ENCODE assay signal across 8 cellular contexts in the genomic region with DNA sequence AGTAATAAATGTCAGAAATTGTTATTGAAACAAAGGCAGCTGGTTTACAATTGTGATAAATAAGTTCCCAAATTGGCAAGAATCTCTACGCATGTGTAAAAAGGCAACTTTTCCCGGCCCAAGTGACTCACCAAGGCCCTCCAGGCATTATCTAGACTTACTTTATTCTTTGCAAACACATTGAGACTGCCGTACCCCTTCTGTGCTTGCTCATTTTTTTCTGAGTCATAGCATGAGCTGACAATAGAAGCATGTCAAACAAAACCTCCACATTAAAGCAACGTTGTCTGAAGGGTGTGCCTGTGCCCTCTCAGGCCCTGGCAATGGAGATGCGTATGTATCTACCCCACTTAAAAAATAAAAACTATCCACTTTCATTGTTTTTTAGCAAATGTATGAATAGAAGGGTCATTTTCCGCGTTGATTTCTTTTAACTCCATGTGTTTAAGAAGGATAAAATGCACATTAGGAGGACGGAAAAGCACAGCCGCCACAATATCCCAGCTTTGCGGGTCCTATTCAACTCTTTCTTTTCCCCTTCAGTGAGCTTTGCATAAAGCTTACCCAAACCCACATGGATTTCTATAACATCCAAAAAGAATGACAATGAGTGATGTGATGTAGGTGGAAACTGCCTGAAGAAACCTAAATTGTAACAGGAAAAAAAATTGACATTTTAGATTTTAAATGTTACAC.
A peak's percentile ranks its signal among the peaks of the same experiment; 100 is the strongest.
DNase-seq lines count a peak whose midpoint lies in the region; ATAC-seq and TF ChIP-seq lines count a peak whose summit lies in the region.

No MANE protein-coding gene starts in this region.

- no peak for ATAC-seq in naive thymus-derived CD4-positive, alpha-beta T cell

- no peaks in the 10 kb centered on the region for H3K36me3 Mint-ChIP-seq in naive thymus-derived CD4-positive, alpha-beta T cell

- no peaks in the 10 kb centered on the region for H3K4me1 Mint-ChIP-seq in naive thymus-derived CD4-positive, alpha-beta T cell

- H3K9me3 Mint-ChIP-seq in naive thymus-derived CD4-positive, alpha-beta T cell = peaks cover 0 to 6% (median 0%) of the 10 kb centered on the region in 11 donors

- H3K27ac Mint-ChIP-seq in naive thymus-derived CD4-positive, alpha-beta T cell = no peak overlapping the region

- H3K27ac ChIP-seq in naive thymus-derived CD4-positive, alpha-beta T cell (ENCODE audit: low read depth, low read length) = no peak overlapping the region

- no peaks in the 10 kb centered on the region for H3K27me3 ChIP-seq in naive thymus-derived CD4-positive, alpha-beta T cell (ENCODE audit: control insufficient read depth in 2 of 2, insufficient read depth in 2 of 2, low read length in 2 of 2)

- H3K9me3 ChIP-seq in naive thymus-derived CD4-positive, alpha-beta T cell (ENCODE audit: control insufficient read depth in 2 of 3, low read length in 3 of 3) = no peaks in the 10 kb centered on the region

- TF ChIP-seq CTCF in GM10248 (IDR thresholded peaks at IDR 0.05; ENCODE audit: control extremely low read depth, extremely low read depth, low read depth, missing control alignments) = no peak

- H3K4me3 ChIP-seq in naive thymus-derived CD4-positive, alpha-beta T cell (ENCODE audit: low read length) = no peak overlapping the region

- H3K36me3 ChIP-seq in naive thymus-derived CD4-positive, alpha-beta T cell (ENCODE audit: control insufficient read depth in 2 of 3, insufficient read depth in 3 of 3, low read length in 3 of 3) = no peaks in the 10 kb centered on the region

- CTCF ChIA-PET in GM10248 (lab: Yijun Ruan, JAX) = no interaction called here
- CTCF ChIA-PET in naive thymus-derived CD4-positive, alpha-beta T cell (lab: Charles Lee) = no interaction called here

- H3K27me3 Mint-ChIP-seq in naive thymus-derived CD4-positive, alpha-beta T cell = peaks cover 0 to 19% (median 10%) of the 10 kb centered on the region in 5 donors

- H3K4me3 Mint-ChIP-seq in naive thymus-derived CD4-positive, alpha-beta T cell = no peak overlapping the region

- intact Hi-C loops in naive thymus-derived CD4-positive, alpha-beta T cell (cut with micrococcal nuclease) = no loop called here
- intact Hi-C loops in posterior vena cava (cut with DNase I) = no loop called here

- DNase-seq in DMS79 treated with DMSO at 0.1 percent for 48 hours (lab: John Stamatoyannopoulos, UW) (peak; percentile 17), DMS79 (lab: John Stamatoyannopoulos, UW) (no peak), T1000 (lab: John Stamatoyannopoulos, UW) (peak; percentile 82), iris pigment epithelial cell (ENCODE audit: low read depth) (peak; percentile 96), ureter (ENCODE audit: low spot score) (peak; percentile 56), GM10248 (ENCODE audit: extremely low spot score) (no peak), posterior vena cava (ENCODE audit: low spot score) (no peak)
- no peak for DNase-seq in naive thymus-derived CD4-positive, alpha-beta T cell

- POLR2A ChIA-PET in GM10248 (lab: Yijun Ruan, JAX) = no interaction called here
- POLR2A ChIA-PET in naive thymus-derived CD4-positive, alpha-beta T cell (lab: Charles Lee) = no interaction called here

- H3K4me1 ChIP-seq in naive thymus-derived CD4-positive, alpha-beta T cell (ENCODE audit: control insufficient read depth in 2 of 2, insufficient read depth in 2 of 2, low read length in 2 of 2) = no peaks in the 10 kb centered on the region

Comparison
In these comparisons a context has a peak if more than half of its experiments do, and no peak if none do; other contexts are left out.
1. DNase-seq: peak in DMS79 treated with DMSO at 0.1 percent for 48 hours (single experiment), T1000 (single experiment), iris pigment epithelial cell (single experiment) and ureter (single experiment); none in DMS79 (single experiment), GM10248 (single experiment), naive thymus-derived CD4-positive, alpha-beta T cell (0 of 9) and posterior vena cava (single experiment).